In genomic region chr10:86689146-86689545, GRCh38 we compare ENCODE assay signal across 21 cellular contexts. TPM values are rescaled to one million over a fixed set of nuclear protein-coding genes. Genes with fewer than 3 reads are reported as not detected.
"Had no signal": no experiment of that assay in that cellular context is flagged by ENCODE, and none has a peak within 500 bp of the region (broad histone marks: within the 10 kb centered on the region; RNA-seq: fewer than 3 reads in every experiment).

No MANE protein-coding gene starts in this region.

- DNase-seq: activated CD4-positive, alpha-beta T cell treated with anti-CD3 and anti-CD28 coated beads, Interleukin-2, amount 10 ng/mL, durations not matched to agents 24 days and 14 days; activated CD8-positive, alpha-beta memory T cell treated with anti-CD3 and anti-CD28 coated beads, Interleukin-2, amount 50 U/mL, for 4 hours; activated CD8-positive, alpha-beta T cell treated with anti-CD3 and anti-CD28 coated beads, Interleukin-2, amount 10 ng/mL, durations not matched to agents 7 days and 5 days; activated effector memory CD4-positive, alpha-beta T cell treated with anti-CD3 and anti-CD28 coated beads, Interleukin-2, amount 50 U/mL, for 16 hours; activated T-cell treated with anti-CD3 and anti-CD28 coated beads, Interleukin-2, amount 50 U/mL, for 48 hours; adrenal gland; cortex of kidney; effector CD4-positive, alpha-beta T cell; foreskin keratinocyte; midbrain; stimulated activated naive CD8-positive, alpha-beta T cell treated with anti-CD3 and anti-CD28 coated beads, Interleukin-15, Interleukin-2, amounts not matched to agents 100 U/mL and 50 U/mL, for 24 hours; T-helper 17 cell; upper lobe of left lung had no signal

- H3K27ac ChIP-seq: adrenal gland, foreskin keratinocyte, neural progenitor cell, suprapubic skin, upper lobe of left lung had no signal

- FAIRE-seq: keratinocyte had no signal

- ATAC-seq: stimulated activated naive CD8-positive, alpha-beta T cell treated with anti-CD3 and anti-CD28 coated beads, Interleukin-15, Interleukin-2, amounts not matched to agents 100 U/mL and 50 U/mL, for 24 hours had no signal

- H3K27me3 Mint-ChIP-seq: activated naive CD4-positive, alpha-beta T cell treated with anti-CD3 and anti-CD28 coated beads, Interleukin-2, amount 50 U/mL, for 24 hours had no signal

- H3K9me3 ChIP-seq: adrenal gland, suprapubic skin, upper lobe of left lung had no signal

- H3K4me3 Mint-ChIP-seq: activated CD4-positive, alpha-beta T cell treated with anti-CD3 and anti-CD28 coated beads, Interleukin-2, amount 10 ng/mL, durations not matched to agents 24 days and 14 days; activated CD8-positive, alpha-beta T cell treated with anti-CD3 and anti-CD28 coated beads, Interleukin-2, amount 10 ng/mL, durations not matched to agents 7 days and 5 days; activated naive CD4-positive, alpha-beta T cell treated with anti-CD3 and anti-CD28 coated beads, Interleukin-2, amount 50 U/mL, for 24 hours; central memory CD8-positive, alpha-beta T cell; neural progenitor cell; T-helper 17 cell; WTC11 had no signal

- H2AFZ ChIP-seq: neural progenitor cell had no signal

- H3K4me3 ChIP-seq: adrenal gland, neural progenitor cell, suprapubic skin, upper lobe of left lung had no signal

- H3K9ac ChIP-seq: neural progenitor cell had no signal

- H3K4me1 ChIP-seq: foreskin keratinocyte had no signal

- H3K9me3 Mint-ChIP-seq: activated CD4-positive, alpha-beta T cell treated with anti-CD3 and anti-CD28 coated beads, Interleukin-2, amount 10 ng/mL, durations not matched to agents 24 days and 14 days; activated naive CD4-positive, alpha-beta T cell treated with anti-CD3 and anti-CD28 coated beads, Interleukin-2, amount 50 U/mL, for 24 hours; central memory CD8-positive, alpha-beta T cell; neural progenitor cell; WTC11 had no signal

- H3K36me3 Mint-ChIP-seq: activated naive CD4-positive, alpha-beta T cell treated with anti-CD3 and anti-CD28 coated beads, Interleukin-2, amount 50 U/mL, for 24 hours; neural progenitor cell; WTC11 had no signal

- H3K4me2 ChIP-seq: neural progenitor cell had no signal

- H3K36me3 ChIP-seq: adrenal gland, neural progenitor cell, suprapubic skin, upper lobe of left lung had no signal

- H3K27ac Mint-ChIP-seq: activated CD4-positive, alpha-beta T cell treated with anti-CD3 and anti-CD28 coated beads, Interleukin-2, amount 10 ng/mL, durations not matched to agents 24 days and 14 days; activated CD8-positive, alpha-beta T cell treated with anti-CD3 and anti-CD28 coated beads, Interleukin-2, amount 10 ng/mL, durations not matched to agents 7 days and 5 days; activated naive CD4-positive, alpha-beta T cell treated with anti-CD3 and anti-CD28 coated beads, Interleukin-2, amount 50 U/mL, for 24 hours; neural progenitor cell; T-helper 17 cell; WTC11 had no signal

- H3K27me3 ChIP-seq: adrenal gland, neural progenitor cell, suprapubic skin, upper lobe of left lung had no signal

RNA-seq across cellular contexts. Expression of gene LDB3, which starts 20.8 kb away (rescaled TPM):
- total RNA-seq: activated CD4-positive, alpha-beta T cell treated with anti-CD3 and anti-CD28 coated beads, Interleukin-2, amount 10 ng/mL, durations not matched to agents 24 days and 14 days; endothelial cell of umbilical vein; foreskin keratinocyte; T-helper 17 cell had no signal
- polyA plus RNA-seq: endothelial cell of umbilical vein, foreskin keratinocyte had no signal

RNA-seq across cellular contexts. Expression of gene OPN4, which starts 34.8 kb away (rescaled TPM):
- total RNA-seq: activated CD4-positive, alpha-beta T cell treated with anti-CD3 and anti-CD28 coated beads, Interleukin-2, amount 10 ng/mL, durations not matched to agents 24 days and 14 days; activated CD8-positive, alpha-beta T cell treated with anti-CD3 and anti-CD28 coated beads, Interleukin-2, amount 10 ng/mL, durations not matched to agents 7 days and 5 days; endothelial cell of umbilical vein; foreskin keratinocyte; renal cortical epithelial cell; T-helper 17 cell; upper lobe of left lung; WTC11 had no signal
- polyA plus RNA-seq: endothelial cell of umbilical vein, foreskin keratinocyte, keratinocyte had no signal
